ENCODE assay signal across 8 cellular contexts in the genomic region with DNA sequence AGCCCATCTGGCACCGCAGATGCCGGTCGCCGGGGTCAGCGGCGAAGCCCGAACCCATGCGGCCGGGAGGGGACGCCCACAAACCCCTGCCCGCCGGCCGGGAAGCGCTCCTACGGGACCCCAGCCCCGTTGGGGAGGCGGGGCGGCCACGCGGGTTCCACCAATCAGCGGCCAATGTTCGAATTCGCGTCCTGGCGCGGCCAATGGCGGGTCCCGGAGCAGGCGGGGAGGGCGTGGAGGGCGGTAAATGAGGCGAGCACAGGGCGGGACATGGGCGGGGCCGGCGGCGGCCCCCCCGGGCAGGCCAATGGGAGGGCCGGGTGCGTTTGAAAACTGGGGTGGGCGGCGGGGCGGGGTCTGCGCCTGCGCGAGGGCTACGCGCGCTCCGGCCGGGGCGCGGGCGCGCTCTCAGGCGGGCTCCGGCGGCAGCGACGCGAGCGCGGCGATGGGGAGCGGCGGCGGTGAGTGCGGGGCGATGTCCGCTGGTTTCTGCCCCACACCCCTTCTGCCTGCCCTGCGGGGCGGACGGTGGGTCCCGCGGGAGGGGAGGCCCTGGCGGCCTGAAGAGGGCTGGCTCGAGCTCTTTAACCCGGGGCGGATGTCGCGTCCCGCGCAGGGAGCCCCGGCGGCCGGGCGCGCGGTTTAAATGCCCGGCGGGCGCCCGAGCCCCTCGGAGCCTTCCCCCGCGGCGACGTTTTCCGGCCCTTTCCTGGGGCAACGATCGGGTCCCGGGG. TPM values are rescaled to one million over a fixed set of nuclear protein-coding genes. Genes with fewer than 3 reads are reported as not detected.
DNase-seq lines count a peak whose midpoint lies in the region; TF ChIP-seq lines count a peak whose summit lies in the region.

A gene with protein sequence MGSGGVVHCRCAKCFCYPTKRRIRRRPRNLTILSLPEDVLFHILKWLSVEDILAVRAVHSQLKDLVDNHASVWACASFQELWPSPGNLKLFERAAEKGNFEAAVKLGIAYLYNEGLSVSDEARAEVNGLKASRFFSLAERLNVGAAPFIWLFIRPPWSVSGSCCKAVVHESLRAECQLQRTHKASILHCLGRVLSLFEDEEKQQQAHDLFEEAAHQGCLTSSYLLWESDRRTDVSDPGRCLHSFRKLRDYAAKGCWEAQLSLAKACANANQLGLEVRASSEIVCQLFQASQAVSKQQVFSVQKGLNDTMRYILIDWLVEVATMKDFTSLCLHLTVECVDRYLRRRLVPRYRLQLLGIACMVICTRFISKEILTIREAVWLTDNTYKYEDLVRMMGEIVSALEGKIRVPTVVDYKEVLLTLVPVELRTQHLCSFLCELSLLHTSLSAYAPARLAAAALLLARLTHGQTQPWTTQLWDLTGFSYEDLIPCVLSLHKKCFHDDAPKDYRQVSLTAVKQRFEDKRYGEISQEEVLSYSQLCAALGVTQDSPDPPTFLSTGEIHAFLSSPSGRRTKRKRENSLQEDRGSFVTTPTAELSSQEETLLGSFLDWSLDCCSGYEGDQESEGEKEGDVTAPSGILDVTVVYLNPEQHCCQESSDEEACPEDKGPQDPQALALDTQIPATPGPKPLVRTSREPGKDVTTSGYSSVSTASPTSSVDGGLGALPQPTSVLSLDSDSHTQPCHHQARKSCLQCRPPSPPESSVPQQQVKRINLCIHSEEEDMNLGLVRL (plus strand): TSS at position 411 of the 734 bp plus-strand sequence. CDS start 35 bp downstream, at position 446.

- DNase-seq in GM04504 (ENCODE audit: low read depth) (peak; percentile 90), HFF-Myc (ENCODE audit: extremely low read depth, low read depth) (peak; percentile 79), NAMALWA (ENCODE audit: low spot score) (peak; percentile 96), SK-N-MC (ENCODE audit: low read depth, low spot score) (peak; percentile 37), globus pallidus (ENCODE audit: low spot score) (peak; percentile 95), nucleus accumbens (lab: John Stamatoyannopoulos, UW) (peak; percentile 78 to 98 (median 95)), suprapubic skin (ENCODE audit: low spot score in 2 of 2) (peak; percentile 98)
- peak; percentile 99 for DNase-seq in activated naive CD4-positive, alpha-beta T cell treated with anti-CD3 and anti-CD28 coated beads, Interleukin-2, amount 50 U/mL, for 16 hours

- H3K9ac ChIP-seq in SK-N-MC (ENCODE audit: insufficient read length), result peak within 1 kb of the TSS; percentile 97

- TF ChIP-seq CTCF in HFF-Myc (IDR thresholded peaks at IDR 0.05; ENCODE audit: low read depth, low read length, missing control alignments) (no peak), suprapubic skin (IDR thresholded peaks at IDR 0.05) (peak in 1 of 2 donors; percentile 11)

- TF ChIP-seq POLR2A in suprapubic skin (IDR thresholded peaks at IDR 0.05), result no peak

- peaks cover 37% of the 10 kb centered on the region for H3K36me3 ChIP-seq in SK-N-MC (ENCODE audit: insufficient read depth, low read length)
- H3K36me3 ChIP-seq in suprapubic skin, result peaks cover 11% of the 10 kb centered on the region

- H3K27ac ChIP-seq in SK-N-MC, result peak within 1 kb of the TSS; percentile 50; the same call in 1 of the 2 replicates
- peak within 1 kb of the TSS; percentile 49 for H3K27ac ChIP-seq in suprapubic skin

- TF ChIP-seq EP300 in suprapubic skin (IDR thresholded peaks at IDR 0.05), result no peak

- peak within 1 kb of the TSS; percentile 91 for H3K4me3 ChIP-seq in HFF-Myc (replicated peaks; ENCODE audit: low read depth, low read length)
- H3K4me3 ChIP-seq in SK-N-MC, result peak within 1 kb of the TSS; percentile 92
- peak within 1 kb of the TSS; percentile 97 for H3K4me3 ChIP-seq in suprapubic skin

- H3K4me1 ChIP-seq in suprapubic skin, result peaks cover 26% of the 10 kb centered on the region

- 4% methylated on average over 5 of the region's 102 CpGs for WGBS in suprapubic skin

- H3K9me3 ChIP-seq in SK-N-MC (ENCODE audit: low read depth, low read length) (no peaks in the 10 kb centered on the region), suprapubic skin (no peaks in the 10 kb centered on the region)

- no peaks in the 10 kb centered on the region for H3K27me3 ChIP-seq in suprapubic skin

RNA-seq across cellular contexts. Expression of the gene that starts here (rescaled TPM):
- 10 to 100 TPM in 2 of 4 donors, 1 to 10 TPM in 2; 6.8 to 12.4 (median 10.1) TPM for total RNA-seq in suprapubic skin

Comparison
In these comparisons a context has a peak if more than half of its experiments do, and no peak if none do; other contexts are left out.
1. Peak in every context shown above with its lines: DNase-seq, H3K4me3 ChIP-seq and H3K27ac ChIP-seq.
2. DNase-seq: peak in every context shown above with its lines; median percentile 99 in activated naive CD4-positive, alpha-beta T cell treated with anti-CD3 and anti-CD28 coated beads, Interleukin-2, amount 50 U/mL, for 16 hours; 98 in suprapubic skin; 96 in NAMALWA; 95 in globus pallidus; 95 in nucleus accumbens; 90 in GM04504; 79 in HFF-Myc; 37 in SK-N-MC.